In the genomic region with DNA sequence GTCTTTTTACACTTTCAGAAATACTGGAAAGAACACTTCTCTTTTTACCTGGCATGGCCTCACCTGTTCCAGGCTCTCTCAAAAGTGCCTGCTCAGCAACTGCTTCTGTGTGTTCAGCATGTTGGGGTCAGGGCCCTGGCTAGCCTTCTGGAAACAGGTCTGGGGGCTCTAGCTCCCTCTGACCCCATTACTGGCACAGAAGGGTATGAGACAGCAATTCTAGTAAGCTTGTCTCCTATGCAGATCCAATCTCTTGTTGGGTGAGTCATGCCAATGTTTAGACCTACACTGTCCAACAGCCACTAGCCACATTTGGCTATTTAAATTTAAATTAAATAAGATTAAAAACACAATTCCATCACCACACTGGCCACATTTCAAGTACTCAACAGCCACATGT, we compare ENCODE assay signal across 1 cellular context.
TF ChIP-seq lines count a peak whose summit lies in the region.

No MANE protein-coding gene starts in this region.

TF ChIP-seq in K562, 482 proteins besides CTCF, POLR2A, EP300 and RAD21 (continued from another document):
- TF ChIP-seq, protein P1, sequence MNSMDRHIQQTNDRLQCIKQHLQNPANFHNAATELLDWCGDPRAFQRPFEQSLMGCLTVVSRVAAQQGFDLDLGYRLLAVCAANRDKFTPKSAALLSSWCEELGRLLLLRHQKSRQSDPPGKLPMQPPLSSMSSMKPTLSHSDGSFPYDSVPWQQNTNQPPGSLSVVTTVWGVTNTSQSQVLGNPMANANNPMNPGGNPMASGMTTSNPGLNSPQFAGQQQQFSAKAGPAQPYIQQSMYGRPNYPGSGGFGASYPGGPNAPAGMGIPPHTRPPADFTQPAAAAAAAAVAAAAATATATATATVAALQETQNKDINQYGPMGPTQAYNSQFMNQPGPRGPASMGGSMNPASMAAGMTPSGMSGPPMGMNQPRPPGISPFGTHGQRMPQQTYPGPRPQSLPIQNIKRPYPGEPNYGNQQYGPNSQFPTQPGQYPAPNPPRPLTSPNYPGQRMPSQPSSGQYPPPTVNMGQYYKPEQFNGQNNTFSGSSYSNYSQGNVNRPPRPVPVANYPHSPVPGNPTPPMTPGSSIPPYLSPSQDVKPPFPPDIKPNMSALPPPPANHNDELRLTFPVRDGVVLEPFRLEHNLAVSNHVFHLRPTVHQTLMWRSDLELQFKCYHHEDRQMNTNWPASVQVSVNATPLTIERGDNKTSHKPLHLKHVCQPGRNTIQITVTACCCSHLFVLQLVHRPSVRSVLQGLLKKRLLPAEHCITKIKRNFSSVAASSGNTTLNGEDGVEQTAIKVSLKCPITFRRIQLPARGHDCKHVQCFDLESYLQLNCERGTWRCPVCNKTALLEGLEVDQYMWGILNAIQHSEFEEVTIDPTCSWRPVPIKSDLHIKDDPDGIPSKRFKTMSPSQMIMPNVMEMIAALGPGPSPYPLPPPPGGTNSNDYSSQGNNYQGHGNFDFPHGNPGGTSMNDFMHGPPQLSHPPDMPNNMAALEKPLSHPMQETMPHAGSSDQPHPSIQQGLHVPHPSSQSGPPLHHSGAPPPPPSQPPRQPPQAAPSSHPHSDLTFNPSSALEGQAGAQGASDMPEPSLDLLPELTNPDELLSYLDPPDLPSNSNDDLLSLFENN (IDR thresholded peaks at IDR 0.05; ENCODE audit: low read depth in 2 of 2, low read length in 2 of 2) = no peak
- no peak for TF ChIP-seq NCOA1 (IDR thresholded peaks at IDR 0.05; ENCODE audit: low read depth)
- TF ChIP-seq SMARCA4 (IDR thresholded peaks at IDR 0.05) = peak; percentile 69
- no peak for TF ChIP-seq IRF2 (CRISPR knock-in tag; IDR thresholded peaks at IDR 0.05)
- TF ChIP-seq ZNF316 (IDR thresholded peaks at IDR 0.05) = peak; percentile 72
- peak; percentile 63; the same call in 1 of the 2 replicates for TF ChIP-seq SMARCE1 (IDR thresholded peaks at IDR 0.05)
- peak; percentile 57 for TF ChIP-seq ARID1B (IDR thresholded peaks at IDR 0.05)
- TF ChIP-seq ZNF24 (IDR thresholded peaks at IDR 0.05) = no peak
- no peak for TF ChIP-seq PCBP1 (IDR thresholded peaks at IDR 0.05; ENCODE audit: low read depth, low read length, poor library complexity, severe bottlenecking)
- no peak for TF ChIP-seq GATAD2B (IDR thresholded peaks at IDR 0.05; ENCODE audit: borderline replicate concordance)
- no peak for TF ChIP-seq RBM39 (optimal IDR thresholded peaks at IDR 0.05; ENCODE audit: low read depth, low read length)
- 0 out of 2 replicates have a peak, but pooled peaks have one; percentile 18 for TF ChIP-seq FOXM1 (IDR thresholded peaks at IDR 0.05; ENCODE audit: low read depth)
- TF ChIP-seq FOXM1 (CRISPR knock-in tag; IDR thresholded peaks at IDR 0.05; ENCODE audit: low read depth) = no peak
- TF ChIP-seq NFE2 (IDR thresholded peaks at IDR 0.05; ENCODE audit: low read depth) = peak; percentile 81
- no peak for TF ChIP-seq SMARCB1 (IDR thresholded peaks at IDR 0.05; ENCODE audit: insufficient read length, low read depth)
- no peak for TF ChIP-seq ELF2 (CRISPR knock-in tag; IDR thresholded peaks at IDR 0.05)
- peak; percentile 80 for TF ChIP-seq C11orf30 (IDR thresholded peaks at IDR 0.05; ENCODE audit: low read depth)
- TF ChIP-seq GTF2F1 (IDR thresholded peaks at IDR 0.05; ENCODE audit: low read depth, low read length) = no peak
- TF ChIP-seq FOSL1 (tag; conservative IDR thresholded peaks at IDR 0.05) = peak; percentile 94
- no peak for TF ChIP-seq RFX1 (IDR thresholded peaks at IDR 0.05)
- peak; percentile 49 for TF ChIP-seq MAFK (IDR thresholded peaks at IDR 0.05; ENCODE audit: low read length)
- TF ChIP-seq ZNF408 (CRISPR knock-in tag; IDR thresholded peaks at IDR 0.05; ENCODE audit: low read depth) = no peak
- TF ChIP-seq ZNF584 (CRISPR knock-in tag; IDR thresholded peaks at IDR 0.05; ENCODE audit: low read depth) = no peak
- no peak for TF ChIP-seq SAFB2 (IDR thresholded peaks at IDR 0.05; ENCODE audit: borderline replicate concordance, low read depth, low read length, severe bottlenecking)
- TF ChIP-seq, protein P2, sequence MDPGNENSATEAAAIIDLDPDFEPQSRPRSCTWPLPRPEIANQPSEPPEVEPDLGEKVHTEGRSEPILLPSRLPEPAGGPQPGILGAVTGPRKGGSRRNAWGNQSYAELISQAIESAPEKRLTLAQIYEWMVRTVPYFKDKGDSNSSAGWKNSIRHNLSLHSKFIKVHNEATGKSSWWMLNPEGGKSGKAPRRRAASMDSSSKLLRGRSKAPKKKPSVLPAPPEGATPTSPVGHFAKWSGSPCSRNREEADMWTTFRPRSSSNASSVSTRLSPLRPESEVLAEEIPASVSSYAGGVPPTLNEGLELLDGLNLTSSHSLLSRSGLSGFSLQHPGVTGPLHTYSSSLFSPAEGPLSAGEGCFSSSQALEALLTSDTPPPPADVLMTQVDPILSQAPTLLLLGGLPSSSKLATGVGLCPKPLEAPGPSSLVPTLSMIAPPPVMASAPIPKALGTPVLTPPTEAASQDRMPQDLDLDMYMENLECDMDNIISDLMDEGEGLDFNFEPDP (CRISPR knock-in tag; IDR thresholded peaks at IDR 0.05) = no peak
- no peak for TF ChIP-seq ZNF174 (CRISPR knock-in tag; IDR thresholded peaks at IDR 0.05)
- no peak for TF ChIP-seq CC2D1A (IDR thresholded peaks at IDR 0.05)
- TF ChIP-seq CBFA2T3 (IDR thresholded peaks at IDR 0.05) = no peak
- no peak for TF ChIP-seq NRF1 (conservative IDR thresholded peaks at IDR 0.05 in 1 of 2, IDR thresholded peaks at IDR 0.05 in 1 of 2)
- TF ChIP-seq, protein P3, sequence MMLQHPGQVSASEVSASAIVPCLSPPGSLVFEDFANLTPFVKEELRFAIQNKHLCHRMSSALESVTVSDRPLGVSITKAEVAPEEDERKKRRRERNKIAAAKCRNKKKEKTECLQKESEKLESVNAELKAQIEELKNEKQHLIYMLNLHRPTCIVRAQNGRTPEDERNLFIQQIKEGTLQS (IDR thresholded peaks at IDR 0.05) = peak; percentile 82
- TF ChIP-seq, protein P3 (CRISPR knock-in tag; conservative IDR thresholded peaks at IDR 0.05) = no peak
- peak; percentile 47; the same call in 1 of the 2 replicates for TF ChIP-seq MAFF (IDR thresholded peaks at IDR 0.05; ENCODE audit: low read length)
- TF ChIP-seq THRAP3 (IDR thresholded peaks at IDR 0.05; ENCODE audit: borderline replicate concordance) = no peak
- TF ChIP-seq DPF2 (IDR thresholded peaks at IDR 0.05) = peak; percentile 77
- TF ChIP-seq, protein P4, sequence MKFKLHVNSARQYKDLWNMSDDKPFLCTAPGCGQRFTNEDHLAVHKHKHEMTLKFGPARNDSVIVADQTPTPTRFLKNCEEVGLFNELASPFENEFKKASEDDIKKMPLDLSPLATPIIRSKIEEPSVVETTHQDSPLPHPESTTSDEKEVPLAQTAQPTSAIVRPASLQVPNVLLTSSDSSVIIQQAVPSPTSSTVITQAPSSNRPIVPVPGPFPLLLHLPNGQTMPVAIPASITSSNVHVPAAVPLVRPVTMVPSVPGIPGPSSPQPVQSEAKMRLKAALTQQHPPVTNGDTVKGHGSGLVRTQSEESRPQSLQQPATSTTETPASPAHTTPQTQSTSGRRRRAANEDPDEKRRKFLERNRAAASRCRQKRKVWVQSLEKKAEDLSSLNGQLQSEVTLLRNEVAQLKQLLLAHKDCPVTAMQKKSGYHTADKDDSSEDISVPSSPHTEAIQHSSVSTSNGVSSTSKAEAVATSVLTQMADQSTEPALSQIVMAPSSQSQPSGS (CRISPR knock-in tag; IDR thresholded peaks at IDR 0.05) = no peak
- TF ChIP-seq SPI1 (IDR thresholded peaks at IDR 0.05; ENCODE audit: borderline replicate concordance, low read depth, low read length) = no peak
- TF ChIP-seq GABPB1 (CRISPR knock-in tag; IDR thresholded peaks at IDR 0.05) = no peak
- TF ChIP-seq, protein P5, sequence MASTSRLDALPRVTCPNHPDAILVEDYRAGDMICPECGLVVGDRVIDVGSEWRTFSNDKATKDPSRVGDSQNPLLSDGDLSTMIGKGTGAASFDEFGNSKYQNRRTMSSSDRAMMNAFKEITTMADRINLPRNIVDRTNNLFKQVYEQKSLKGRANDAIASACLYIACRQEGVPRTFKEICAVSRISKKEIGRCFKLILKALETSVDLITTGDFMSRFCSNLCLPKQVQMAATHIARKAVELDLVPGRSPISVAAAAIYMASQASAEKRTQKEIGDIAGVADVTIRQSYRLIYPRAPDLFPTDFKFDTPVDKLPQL (IDR thresholded peaks at IDR 0.05; ENCODE audit: extremely low read depth, insufficient read length) = no peak
- TF ChIP-seq, protein P6, sequence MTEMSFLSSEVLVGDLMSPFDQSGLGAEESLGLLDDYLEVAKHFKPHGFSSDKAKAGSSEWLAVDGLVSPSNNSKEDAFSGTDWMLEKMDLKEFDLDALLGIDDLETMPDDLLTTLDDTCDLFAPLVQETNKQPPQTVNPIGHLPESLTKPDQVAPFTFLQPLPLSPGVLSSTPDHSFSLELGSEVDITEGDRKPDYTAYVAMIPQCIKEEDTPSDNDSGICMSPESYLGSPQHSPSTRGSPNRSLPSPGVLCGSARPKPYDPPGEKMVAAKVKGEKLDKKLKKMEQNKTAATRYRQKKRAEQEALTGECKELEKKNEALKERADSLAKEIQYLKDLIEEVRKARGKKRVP (CRISPR knock-in tag; IDR thresholded peaks at IDR 0.05) = no peak
- TF ChIP-seq L3MBTL2 (IDR thresholded peaks at IDR 0.05) = no peak
- no peak for TF ChIP-seq CHD1 (IDR thresholded peaks at IDR 0.05; ENCODE audit: low read length)
- no peak for TF ChIP-seq ZNF274 (IDR thresholded peaks at IDR 0.05; ENCODE audit: borderline replicate concordance, low read depth, low read length)
- peak; percentile 63; the same call in 1 of the 2 replicates for TF ChIP-seq ZBTB7A (IDR thresholded peaks at IDR 0.05; ENCODE audit: borderline replicate concordance, control insufficient read depth, low read depth, low read length)
- no peak for TF ChIP-seq U2AF2 (optimal IDR thresholded peaks at IDR 0.05; ENCODE audit: low read depth, low read length)
- TF ChIP-seq HDAC3 (IDR thresholded peaks at IDR 0.05; ENCODE audit: borderline replicate concordance, partially characterized antibody) = no peak
- TF ChIP-seq ZKSCAN1 (IDR thresholded peaks at IDR 0.05; ENCODE audit: low read depth, low read length) = no peak
- TF ChIP-seq, protein P7, sequence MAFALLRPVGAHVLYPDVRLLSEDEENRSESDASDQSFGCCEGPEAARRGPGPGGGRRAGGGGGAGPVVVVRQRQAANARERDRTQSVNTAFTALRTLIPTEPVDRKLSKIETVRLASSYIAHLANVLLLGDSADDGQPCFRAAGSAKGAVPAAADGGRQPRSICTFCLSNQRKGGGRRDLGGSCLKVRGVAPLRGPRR (CRISPR knock-in tag; IDR thresholded peaks at IDR 0.05) = no peak
- TF ChIP-seq, protein P8, sequence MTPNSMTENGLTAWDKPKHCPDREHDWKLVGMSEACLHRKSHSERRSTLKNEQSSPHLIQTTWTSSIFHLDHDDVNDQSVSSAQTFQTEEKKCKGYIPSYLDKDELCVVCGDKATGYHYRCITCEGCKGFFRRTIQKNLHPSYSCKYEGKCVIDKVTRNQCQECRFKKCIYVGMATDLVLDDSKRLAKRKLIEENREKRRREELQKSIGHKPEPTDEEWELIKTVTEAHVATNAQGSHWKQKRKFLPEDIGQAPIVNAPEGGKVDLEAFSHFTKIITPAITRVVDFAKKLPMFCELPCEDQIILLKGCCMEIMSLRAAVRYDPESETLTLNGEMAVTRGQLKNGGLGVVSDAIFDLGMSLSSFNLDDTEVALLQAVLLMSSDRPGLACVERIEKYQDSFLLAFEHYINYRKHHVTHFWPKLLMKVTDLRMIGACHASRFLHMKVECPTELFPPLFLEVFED (CRISPR knock-in tag; conservative IDR thresholded peaks at IDR 0.05) = no peak
- peak; percentile 84 for TF ChIP-seq JUND (IDR thresholded peaks at IDR 0.05; ENCODE audit: borderline replicate concordance, low read depth, low read length)
- no peak; the same call in 2 of the 3 replicates for TF ChIP-seq JUND (tag; IDR thresholded peaks at IDR 0.05; ENCODE audit: borderline replicate concordance, low read depth, low read length)
- TF ChIP-seq ZC3H8 (IDR thresholded peaks at IDR 0.05) = no peak
- TF ChIP-seq HDGF (IDR thresholded peaks at IDR 0.05) = no peak
- no peak for TF ChIP-seq POLR3G (IDR thresholded peaks at IDR 0.05; ENCODE audit: extremely low read depth, insufficient read length, insufficient replicate concordance)
- no peak for TF ChIP-seq HDAC8 (tag; IDR thresholded peaks at IDR 0.05)
- TF ChIP-seq GATA2 (CRISPR knock-in tag; IDR thresholded peaks at IDR 0.05) = no peak
- TF ChIP-seq ZNF668 (CRISPR knock-in tag; IDR thresholded peaks at IDR 0.05) = no peak
- TF ChIP-seq JUN (IDR thresholded peaks at IDR 0.05; ENCODE audit: borderline replicate concordance, low read depth, low read length) = peak; percentile 44; the same call in 1 of the 2 replicates
- TF ChIP-seq JUN (CRISPR knock-in tag; IDR thresholded peaks at IDR 0.05; ENCODE audit: borderline replicate concordance) = no peak
- no peak for TF ChIP-seq EZH2 (IDR thresholded peaks at IDR 0.05; ENCODE audit: borderline replicate concordance, low read depth, low read length)
- TF ChIP-seq ZNF583 (CRISPR knock-in tag; IDR thresholded peaks at IDR 0.05) = no peak
- no peak for TF ChIP-seq RBM14 (IDR thresholded peaks at IDR 0.05; ENCODE audit: borderline replicate concordance, insufficient read depth, low read depth, low read length)
- TF ChIP-seq MECOM (CRISPR knock-in tag; IDR thresholded peaks at IDR 0.05) = no peak
- no peak for TF ChIP-seq FOXK2 (conservative IDR thresholded peaks at IDR 0.05 in 1 of 2, IDR thresholded peaks at IDR 0.05 in 1 of 2; ENCODE audit: low read depth in 2 of 2)
- TF ChIP-seq MAFG (tag; conservative IDR thresholded peaks at IDR 0.05) = peak; percentile 70
- no peak for TF ChIP-seq CBX3 (IDR thresholded peaks at IDR 0.05; ENCODE audit: borderline replicate concordance in 1 of 2, low read length in 2 of 2)
